In genomic region chr13:48232420-48233096, GRCh38 we compare ENCODE assay signal across 7 cellular contexts. TPM values are rescaled to one million over a fixed set of nuclear protein-coding genes. Genes with fewer than 3 reads are reported as not detected.
DNase-seq lines count a peak whose midpoint lies in the region; ATAC-seq and TF ChIP-seq lines count a peak whose summit lies in the region.

No MANE protein-coding gene starts in this region.

- H3K9ac ChIP-seq in SK-N-MC (ENCODE audit: insufficient read length) = no peak overlapping the region

- H3K36me3 ChIP-seq in SK-N-MC (ENCODE audit: insufficient read depth, low read length) = no peaks in the 10 kb centered on the region

- H3K36me3 Mint-ChIP-seq in HFFc6 (ENCODE audit: low read depth) = no peaks in the 10 kb centered on the region
- H3K36me3 Mint-ChIP-seq in natural killer cell treated with Interleukin-12 subunit alpha and Interleukin-12 subunit beta and Interleukin-15 and Interleukin-18, amount 100 ng/mL, for 72 hours = no peaks in the 10 kb centered on the region

- TF ChIP-seq POLR2A in erythroblast (IDR thresholded peaks at IDR 0.05; ENCODE audit: low read length) = no peak

- H3K4me3 ChIP-seq in SK-N-MC = peak overlapping the region; percentile 96

- H3K27ac Mint-ChIP-seq in HFFc6 = peak overlapping the region; percentile 86
- peak overlapping the region; percentile 67 to 96 for H3K27ac Mint-ChIP-seq in natural killer cell treated with Interleukin-12 subunit alpha and Interleukin-12 subunit beta and Interleukin-15 and Interleukin-18, amount 100 ng/mL, for 72 hours

- H3K4me1 Mint-ChIP-seq in HFFc6 (ENCODE audit: low read depth) = peaks cover 45% of the 10 kb centered on the region
- peaks cover 30 to 42% of the 10 kb centered on the region in 2 donors for H3K4me1 Mint-ChIP-seq in natural killer cell treated with Interleukin-12 subunit alpha and Interleukin-12 subunit beta and Interleukin-15 and Interleukin-18, amount 100 ng/mL, for 72 hours (ENCODE audit: low read depth in 2 of 2)

- no peak for TF ChIP-seq CTCF in HFFc6 (IDR thresholded peaks at IDR 0.05)

- H3K27me3 Mint-ChIP-seq in HFFc6 (ENCODE audit: insufficient read depth) = peaks cover 16% of the 10 kb centered on the region
- peaks cover 3 to 10% of the 10 kb centered on the region in 2 donors for H3K27me3 Mint-ChIP-seq in natural killer cell treated with Interleukin-12 subunit alpha and Interleukin-12 subunit beta and Interleukin-15 and Interleukin-18, amount 100 ng/mL, for 72 hours

- peak overlapping the region; percentile 96 for H3K4me3 Mint-ChIP-seq in HFFc6
- H3K4me3 Mint-ChIP-seq in natural killer cell treated with Interleukin-12 subunit alpha and Interleukin-12 subunit beta and Interleukin-15 and Interleukin-18, amount 100 ng/mL, for 72 hours = peak overlapping the region; percentile 90

- H3K27ac ChIP-seq in SK-N-MC = no peak overlapping the region

- peak; percentile 24 for ATAC-seq in GM18498 (IDR thresholded peaks at IDR 0.05; ENCODE audit: unreplicated experiment)
- peak in 1 of 2 donors; percentile 12 for ATAC-seq in natural killer cell treated with Interleukin-12 subunit alpha and Interleukin-12 subunit beta and Interleukin-15 and Interleukin-18, amount 100 ng/mL, for 72 hours

- H3K9me3 Mint-ChIP-seq in HFFc6 = no peaks in the 10 kb centered on the region
- no peaks in the 10 kb centered on the region for H3K9me3 Mint-ChIP-seq in natural killer cell treated with Interleukin-12 subunit alpha and Interleukin-12 subunit beta and Interleukin-15 and Interleukin-18, amount 100 ng/mL, for 72 hours

- DNase-seq in HFFc6 (peak; percentile 21), SK-N-MC (ENCODE audit: low read depth, low spot score) (no peak), erythroblast (lab: John Stamatoyannopoulos, UW) (peak; percentile 51 to 65), GM19240 (ENCODE audit: insufficient read length, low spot score) (no peak), GF-D8 (lab: John Stamatoyannopoulos, UW) (no peak)
- no peak for DNase-seq in natural killer cell treated with Interleukin-12 subunit alpha and Interleukin-12 subunit beta and Interleukin-15 and Interleukin-18, amount 100 ng/mL, for 72 hours (ENCODE audit: low spot score)

- no peaks in the 10 kb centered on the region for H3K9me3 ChIP-seq in SK-N-MC (ENCODE audit: low read depth, low read length)

RNA-seq across cellular contexts. Expression of gene ITM2B, which starts 0.4 kb away (rescaled TPM):
- total RNA-seq in HFFc6 (2021; fragmentation: NEBNext Ultra II Directional; extraction: Animal tissue kit (Norgen Biotek cat#: 25700)) = 100 to 1,000 TPM; 161 to 258 (median 191) TPM
- 100 to 1,000 TPM in 1 of 2 donors, 10 to 100 TPM in 1; 97.0 to 166 TPM for total RNA-seq in natural killer cell treated with Interleukin-12 subunit alpha and Interleukin-12 subunit beta and Interleukin-15 and Interleukin-18, amount 100 ng/mL, for 72 hours

Comparison
In these comparisons a context has a peak if more than half of its experiments do, and no peak if none do; other contexts are left out.
1. DNase-seq: peak in HFFc6 (single experiment) and erythroblast (2 of 2); none in SK-N-MC (single experiment), natural killer cell treated with Interleukin-12 subunit alpha and Interleukin-12 subunit beta and Interleukin-15 and Interleukin-18, amount 100 ng/mL, for 72 hours (single experiment), GM19240 (single experiment) and GF-D8 (single experiment).